8 cellular contexts compared by ENCODE assay signal in genomic region chr15:66931768-66932633, GRCh38.
A peak's percentile ranks its signal among the peaks of the same experiment; 100 is the strongest.
DNase-seq lines count a peak whose midpoint lies in the region; ATAC-seq, FAIRE-seq and TF ChIP-seq lines count a peak whose summit lies in the region.

No MANE protein-coding gene starts in this region.

- no peaks in the 10 kb centered on the region for H3K4me1 Mint-ChIP-seq in natural killer cell
- peaks cover 0 to 7% of the 10 kb centered on the region in 2 donors for H3K4me1 Mint-ChIP-seq in natural killer cell treated with Interleukin-12 subunit alpha and Interleukin-12 subunit beta and Interleukin-15 and Interleukin-18, amount 100 ng/mL, for 72 hours (ENCODE audit: low read depth in 2 of 2)

- ATAC-seq in natural killer cell = no peak
- ATAC-seq in natural killer cell treated with Interleukin-12 subunit alpha and Interleukin-12 subunit beta and Interleukin-15 and Interleukin-18, amount 100 ng/mL, for 72 hours = no peak
- ATAC-seq in GM12878 = no peak

- no peak overlapping the region for H3K4me3 Mint-ChIP-seq in natural killer cell
- no peak overlapping the region for H3K4me3 Mint-ChIP-seq in natural killer cell treated with Interleukin-12 subunit alpha and Interleukin-12 subunit beta and Interleukin-15 and Interleukin-18, amount 100 ng/mL, for 72 hours

- SMC1A ChIA-PET in GM12878 (lab: Charles Lee; ENCODE audit: uncharacterized antibody, unreplicated experiment) = no interaction called here

- TF ChIP-seq POLR2A in GM12878 (IDR thresholded peaks at IDR 0.05; ENCODE audit: low read depth, low read length) (no peak), testis (IDR thresholded peaks at IDR 0.05) (no peak)

- H3K36me3 Mint-ChIP-seq in natural killer cell = no peaks in the 10 kb centered on the region
- no peaks in the 10 kb centered on the region for H3K36me3 Mint-ChIP-seq in natural killer cell treated with Interleukin-12 subunit alpha and Interleukin-12 subunit beta and Interleukin-15 and Interleukin-18, amount 100 ng/mL, for 72 hours

- H3K4me2 ChIP-seq in GM12878 (ENCODE audit: control insufficient read depth, insufficient read depth) = no peak overlapping the region

- H2AFZ ChIP-seq in GM12878 (ENCODE audit: control insufficient read depth, low read depth, low read length) = no peak overlapping the region

- H3K27ac ChIP-seq in GM12878 (ENCODE audit: control insufficient read depth, insufficient read depth) (no peak overlapping the region), testis (no peak overlapping the region)

- 39% methylated on average over 15 of the region's 15 CpGs for WGBS in GM12878 (ENCODE audit: insufficient coverage, insufficient replicate concordance, low lambda C conversion rate, missing lambda C conversion rate)
- 18 to 22% methylated on average over 15 of the region's 15 CpGs for WGBS in testis, 2 donors

- H3K27ac Mint-ChIP-seq in natural killer cell = no peak overlapping the region
- no peak overlapping the region for H3K27ac Mint-ChIP-seq in natural killer cell treated with Interleukin-12 subunit alpha and Interleukin-12 subunit beta and Interleukin-15 and Interleukin-18, amount 100 ng/mL, for 72 hours

- peaks cover 12 to 14% of the 10 kb centered on the region in 2 donors for H3K27me3 Mint-ChIP-seq in natural killer cell (ENCODE audit: low read depth in 2 of 2)
- peaks cover 8 to 23% of the 10 kb centered on the region in 2 donors for H3K27me3 Mint-ChIP-seq in natural killer cell treated with Interleukin-12 subunit alpha and Interleukin-12 subunit beta and Interleukin-15 and Interleukin-18, amount 100 ng/mL, for 72 hours

- no peaks in the 10 kb centered on the region for H3K9me3 Mint-ChIP-seq in natural killer cell
- peaks cover 5% of the 10 kb centered on the region for H3K9me3 Mint-ChIP-seq in natural killer cell treated with Interleukin-12 subunit alpha and Interleukin-12 subunit beta and Interleukin-15 and Interleukin-18, amount 100 ng/mL, for 72 hours

- intact Hi-C loops in natural killer cell (cut with micrococcal nuclease) (no loop called here), GM12878 (cut with micrococcal nuclease; ENCODE audit: unreplicated experiment) (no loop called here), testis (cut with DNase I; ENCODE audit: low total_unique reads) (no loop called here)

- no TSS peak for BruUV-seq in GM12878 (replicated peaks; lab: Mats Ljungman, UMichigan)

- no peaks in the 10 kb centered on the region for H3K36me3 ChIP-seq in GM12878 (ENCODE audit: control insufficient read depth in 2 of 2, insufficient read depth in 2 of 2, low read length in 1 of 2)
- no peaks in the 10 kb centered on the region for H3K36me3 ChIP-seq in BE2C
- H3K36me3 ChIP-seq in testis (ENCODE audit: low read depth, missing control alignments) = no peaks in the 10 kb centered on the region

- POLR2A ChIA-PET in GM12878 (lab: Charles Lee) = interaction anchor here (1.0 to 1.1 kb wide), 2 partner anchors 11 to 24 kb away, joined by 3 read pairs; no protein-coding TSS in a partner anchor

- H3K79me2 ChIP-seq in GM12878 (ENCODE audit: control insufficient read depth, insufficient read depth, low read length) = no peaks in the 10 kb centered on the region

- no peak overlapping the region for H3K9ac ChIP-seq in GM12878 (ENCODE audit: control insufficient read depth, insufficient read depth, low read length)

- H3K4me3 ChIP-seq in GM12878 (no peak overlapping the region), BE2C (ENCODE audit: low read depth, low read length) (no peak overlapping the region), testis (no peak overlapping the region)

- no peak for TF ChIP-seq RAD21 in GM12878 (IDR thresholded peaks at IDR 0.05; ENCODE audit: insufficient read depth, low read depth, low read length)

- CTCF ChIA-PET in GM12878 (lab: Yijun Ruan, JAX) = interaction anchor here (1.0 to 2.1 kb wide), 2 partner anchors 29 to 372 kb away, joined by 3 to 8 read pairs; no protein-coding TSS in a partner anchor

- no peak for TF ChIP-seq EP300 in GM12878 (IDR thresholded peaks at IDR 0.05; ENCODE audit: borderline replicate concordance in 1 of 2, control insufficient read depth in 1 of 2, low read depth in 2 of 2, low read length in 2 of 2)

- H3K4me1 ChIP-seq in GM12878 (ENCODE audit: control insufficient read depth, insufficient read depth, low read length) (no peaks in the 10 kb centered on the region), BE2C (no peaks in the 10 kb centered on the region), testis (peaks cover 9% of the 10 kb centered on the region)

- DNase-seq in natural killer cell = peak; percentile 1
- DNase-seq in natural killer cell treated with Interleukin-12 subunit alpha and Interleukin-12 subunit beta and Interleukin-15 and Interleukin-18, amount 100 ng/mL, for 72 hours (ENCODE audit: low spot score) = no peak
- no peak for DNase-seq in GM12878 (ENCODE audit: low read depth, low spot score)
- DNase-seq in left kidney (ENCODE audit: low read depth, low spot score) = peak; percentile 79
- no peak for DNase-seq in BE2C
- DNase-seq in testis = no peak
- no peak for DNase-seq in NCI-H446 (lab: John Stamatoyannopoulos, UW)
- no peak for DNase-seq in GF-D8 (lab: John Stamatoyannopoulos, UW)

- no peaks in the 10 kb centered on the region for H4K20me1 ChIP-seq in GM12878 (ENCODE audit: control insufficient read depth, insufficient read depth)

- FAIRE-seq in GM12878 (lab: Jason Lieb, UNC) = no peak

- in situ Hi-C loops in GM12878 (cut with MboI) = no loop called here

- no peak for TF ChIP-seq CTCF in natural killer cell (IDR thresholded peaks at IDR 0.05)
- TF ChIP-seq CTCF in GM12878 (IDR thresholded peaks at IDR 0.05 in 2 of 3, conservative IDR thresholded peaks at IDR 0.05 in 1 of 3; ENCODE audit: control insufficient read depth in 2 of 3, extremely low read depth in 1 of 3, insufficient read depth in 1 of 3, low read depth in 3 of 3, low read length in 3 of 3) = no peak
- TF ChIP-seq CTCF in BE2C (IDR thresholded peaks at IDR 0.05; ENCODE audit: low read depth, low read length) = no peak
- TF ChIP-seq CTCF in testis (IDR thresholded peaks at IDR 0.05) = no peak

- H3K9me3 ChIP-seq in GM12878 (replicated peaks; ENCODE audit: control insufficient read depth, insufficient read depth, low read length) (peaks cover 4% of the 10 kb centered on the region; the same call in 2 of the 3 replicates), BE2C (no peaks in the 10 kb centered on the region), testis (no peaks in the 10 kb centered on the region)

- H3K27me3 ChIP-seq in GM12878 (replicated peaks in 1 of 2; ENCODE audit: control insufficient read depth in 2 of 2, insufficient read depth in 2 of 2, low read length in 1 of 2) = no peaks in the 10 kb centered on the region
- no peaks in the 10 kb centered on the region for H3K27me3 ChIP-seq in BE2C
- H3K27me3 ChIP-seq in testis = no peaks in the 10 kb centered on the region

- RAD21 ChIA-PET in GM12878 (lab: Charles Lee; ENCODE audit: unreplicated experiment) = no interaction called here

TF ChIP-seq in GM12878, 131 proteins besides CTCF, POLR2A, EP300 and RAD21 (continues in another document):
- TF ChIP-seq CEBPZ (IDR thresholded peaks at IDR 0.05; ENCODE audit: low read depth, low read length) (no peak), HCFC1 (IDR thresholded peaks at IDR 0.05; ENCODE audit: low read length) (no peak), TCF3 (IDR thresholded peaks at IDR 0.05; ENCODE audit: borderline replicate concordance, insufficient read depth, low read depth, low read length) (0 out of 2 replicates have a peak, but pooled peaks have one; percentile 61), TCF7 (IDR thresholded peaks at IDR 0.05; ENCODE audit: borderline replicate concordance) (no peak)
- TF ChIP-seq, protein P1, sequence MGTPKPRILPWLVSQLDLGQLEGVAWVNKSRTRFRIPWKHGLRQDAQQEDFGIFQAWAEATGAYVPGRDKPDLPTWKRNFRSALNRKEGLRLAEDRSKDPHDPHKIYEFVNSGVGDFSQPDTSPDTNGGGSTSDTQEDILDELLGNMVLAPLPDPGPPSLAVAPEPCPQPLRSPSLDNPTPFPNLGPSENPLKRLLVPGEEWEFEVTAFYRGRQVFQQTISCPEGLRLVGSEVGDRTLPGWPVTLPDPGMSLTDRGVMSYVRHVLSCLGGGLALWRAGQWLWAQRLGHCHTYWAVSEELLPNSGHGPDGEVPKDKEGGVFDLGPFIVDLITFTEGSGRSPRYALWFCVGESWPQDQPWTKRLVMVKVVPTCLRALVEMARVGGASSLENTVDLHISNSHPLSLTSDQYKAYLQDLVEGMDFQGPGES (IDR thresholded peaks at IDR 0.05) = no peak

Comparison
In these comparisons a context has a peak if more than half of its experiments do, and no peak if none do; other contexts are left out.
1. DNase-seq: peak in natural killer cell (single experiment) and left kidney (single experiment); none in natural killer cell treated with Interleukin-12 subunit alpha and Interleukin-12 subunit beta and Interleukin-15 and Interleukin-18, amount 100 ng/mL, for 72 hours (single experiment), GM12878 (single experiment), BE2C (single experiment), testis (single experiment), NCI-H446 (0 of 2) and GF-D8 (single experiment).